1 cellular context compared by ENCODE assay signal in the genomic region with DNA sequence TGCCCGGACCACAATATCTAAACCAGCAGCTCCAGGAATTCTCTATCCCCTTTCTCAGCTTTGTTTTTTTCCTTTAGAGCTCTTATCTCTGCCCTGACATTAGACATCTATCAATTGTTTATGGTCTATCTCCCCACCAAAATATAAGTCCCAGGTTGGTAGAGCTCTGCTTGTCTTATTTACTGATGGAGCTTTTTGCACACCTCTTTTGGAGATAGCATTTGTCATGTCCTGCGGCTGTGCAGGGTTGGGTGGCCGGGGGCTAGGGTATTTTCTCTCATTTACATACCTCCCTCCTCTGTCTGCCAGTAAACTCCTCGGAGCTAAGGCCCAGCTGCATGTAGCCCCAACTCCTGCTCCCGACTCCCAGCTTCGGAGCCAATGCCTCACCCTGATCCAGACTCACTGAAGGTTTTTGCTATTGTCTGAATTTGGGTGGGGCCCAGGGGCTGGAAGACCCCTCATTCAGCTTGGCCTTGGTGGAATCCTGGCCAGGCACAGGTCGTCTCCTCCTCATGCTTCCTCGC.
TF ChIP-seq lines count a peak whose summit lies in the region.

No MANE protein-coding gene starts in this region.

TF ChIP-seq in neural cell, 6 proteins besides CTCF, POLR2A, EP300 and RAD21 (continued from another document):
- TF ChIP-seq, protein P1, sequence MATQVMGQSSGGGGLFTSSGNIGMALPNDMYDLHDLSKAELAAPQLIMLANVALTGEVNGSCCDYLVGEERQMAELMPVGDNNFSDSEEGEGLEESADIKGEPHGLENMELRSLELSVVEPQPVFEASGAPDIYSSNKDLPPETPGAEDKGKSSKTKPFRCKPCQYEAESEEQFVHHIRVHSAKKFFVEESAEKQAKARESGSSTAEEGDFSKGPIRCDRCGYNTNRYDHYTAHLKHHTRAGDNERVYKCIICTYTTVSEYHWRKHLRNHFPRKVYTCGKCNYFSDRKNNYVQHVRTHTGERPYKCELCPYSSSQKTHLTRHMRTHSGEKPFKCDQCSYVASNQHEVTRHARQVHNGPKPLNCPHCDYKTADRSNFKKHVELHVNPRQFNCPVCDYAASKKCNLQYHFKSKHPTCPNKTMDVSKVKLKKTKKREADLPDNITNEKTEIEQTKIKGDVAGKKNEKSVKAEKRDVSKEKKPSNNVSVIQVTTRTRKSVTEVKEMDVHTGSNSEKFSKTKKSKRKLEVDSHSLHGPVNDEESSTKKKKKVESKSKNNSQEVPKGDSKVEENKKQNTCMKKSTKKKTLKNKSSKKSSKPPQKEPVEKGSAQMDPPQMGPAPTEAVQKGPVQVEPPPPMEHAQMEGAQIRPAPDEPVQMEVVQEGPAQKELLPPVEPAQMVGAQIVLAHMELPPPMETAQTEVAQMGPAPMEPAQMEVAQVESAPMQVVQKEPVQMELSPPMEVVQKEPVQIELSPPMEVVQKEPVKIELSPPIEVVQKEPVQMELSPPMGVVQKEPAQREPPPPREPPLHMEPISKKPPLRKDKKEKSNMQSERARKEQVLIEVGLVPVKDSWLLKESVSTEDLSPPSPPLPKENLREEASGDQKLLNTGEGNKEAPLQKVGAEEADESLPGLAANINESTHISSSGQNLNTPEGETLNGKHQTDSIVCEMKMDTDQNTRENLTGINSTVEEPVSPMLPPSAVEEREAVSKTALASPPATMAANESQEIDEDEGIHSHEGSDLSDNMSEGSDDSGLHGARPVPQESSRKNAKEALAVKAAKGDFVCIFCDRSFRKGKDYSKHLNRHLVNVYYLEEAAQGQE (IDR thresholded peaks at IDR 0.05; ENCODE audit: borderline replicate concordance) = no peak
